Comparison of ENCODE assay signal across 8 cellular contexts in the genomic region with DNA sequence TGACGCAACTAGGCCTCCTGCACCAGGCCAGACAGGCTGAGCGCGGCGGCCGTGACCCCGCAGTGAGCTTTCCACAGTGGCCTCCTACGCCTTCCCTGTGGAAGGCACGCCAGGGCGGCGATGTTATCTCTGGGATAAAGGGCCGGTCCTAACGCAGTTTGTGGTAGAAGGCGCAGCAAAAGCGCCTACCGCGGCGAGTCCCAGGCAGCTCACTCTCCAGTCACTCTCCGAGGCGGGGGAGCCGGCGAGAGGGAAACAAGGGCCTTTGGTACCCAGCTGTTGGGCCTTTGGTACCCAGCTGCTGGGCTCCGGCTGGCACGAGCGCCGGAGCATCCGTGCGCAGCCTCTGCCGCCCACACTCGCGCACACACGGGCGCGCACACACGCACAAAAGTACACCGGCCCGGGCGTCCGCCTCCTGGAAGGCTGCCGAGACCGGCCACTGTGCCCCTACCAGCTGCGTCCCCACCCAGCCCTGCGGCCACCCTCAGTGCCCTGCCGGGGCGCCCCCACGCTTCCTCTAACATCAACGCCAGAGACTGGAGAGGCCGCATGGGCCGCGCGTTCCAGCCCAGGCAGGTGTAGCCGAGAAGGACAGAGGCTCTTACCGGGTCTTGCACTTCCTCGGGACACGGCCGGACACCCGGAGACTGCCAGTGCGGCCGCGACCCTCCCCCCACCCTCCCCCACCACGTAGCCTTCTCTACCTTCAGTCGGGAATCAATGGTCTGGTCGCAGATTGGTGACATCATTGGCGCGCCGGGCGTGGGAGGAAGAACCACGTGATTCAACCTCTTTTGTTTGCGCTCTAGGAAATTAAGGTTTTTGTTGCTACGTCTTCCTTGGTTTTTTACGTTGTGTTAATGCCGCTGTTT. TPM values are rescaled to one million over a fixed set of nuclear protein-coding genes. Genes with fewer than 3 reads are reported as not detected.
DNase-seq lines count a peak whose midpoint lies in the region; ATAC-seq, FAIRE-seq and TF ChIP-seq lines count a peak whose summit lies in the region.

No MANE protein-coding gene starts in this region.

- H3K9ac ChIP-seq in kidney (ENCODE audit: low read length in 2 of 2), result peak overlapping the region; percentile 71 to 72

- no peak for FAIRE-seq in kidney (lab: Jason Lieb, UNC)

- H3K4me3 ChIP-seq in kidney (ENCODE audit: low read length in 2 of 2), result peak overlapping the region; percentile 76 to 97

- peaks cover 0 to 3% of the 10 kb centered on the region in 2 donors for H3K9me3 ChIP-seq in kidney (ENCODE audit: control insufficient read depth in 1 of 2, low read length in 2 of 2)

- H3K27ac ChIP-seq in kidney (ENCODE audit: low read depth in 2 of 2, low read length in 2 of 2), result peak overlapping the region; percentile 88 to 91

- DNase-seq in NCI-H446 treated with DMSO at 0.1 percent for 48 hours (lab: John Stamatoyannopoulos, UW), result peak; percentile 83
- DNase-seq in activated CD4-positive, alpha-beta T cell treated with anti-CD3 and anti-CD28 coated beads for 1 hour, result peak; percentile 89
- peak; percentile 90 for DNase-seq in cerebellar cortex (ENCODE audit: low spot score)
- peak; percentile 94 for DNase-seq in kidney
- peak; percentile 94 for DNase-seq in stimulated activated CD4-positive, alpha-beta T cell treated with anti-CD3 and anti-CD28 coated beads, Interleukin-12 subunit alpha, Interleukin-12 subunit beta, amount 100 ng/mL, for 4 hours

- intact Hi-C loops in kidney (cut with DNase I), result no loop called here

- peak; percentile 62 for ATAC-seq in GM18502 (IDR thresholded peaks at IDR 0.05; ENCODE audit: poor library complexity, unreplicated experiment)
- peak; percentile 61 for ATAC-seq in HG03175 (IDR thresholded peaks at IDR 0.05; ENCODE audit: unreplicated experiment)
- ATAC-seq in GM18858 (IDR thresholded peaks at IDR 0.05; ENCODE audit: unreplicated experiment), result no peak

- H3K4me1 ChIP-seq in kidney (ENCODE audit: control insufficient read depth in 1 of 2, insufficient read depth in 1 of 2, low read depth in 1 of 2, low read length in 2 of 2), result peaks cover 0 to 6% of the 10 kb centered on the region in 2 donors

- no peak for TF ChIP-seq CTCF in kidney (IDR thresholded peaks at IDR 0.05; ENCODE audit: borderline replicate concordance, extremely low read depth, insufficient read depth)

- no peaks in the 10 kb centered on the region for H3K36me3 ChIP-seq in kidney (ENCODE audit: control insufficient read depth in 1 of 2, insufficient read depth in 2 of 2, low read length in 2 of 2)

RNA-seq across cellular contexts. Expression of a gene that starts 19.5 kb away (rescaled TPM):
- 154 TPM for total RNA-seq in kidney
- polyA plus RNA-seq in kidney (ENCODE audit: insufficient read depth, low read depth, low replicate concordance), result 40.3 TPM

RNA-seq across cellular contexts. Expression of a gene that starts 59.9 kb away (rescaled TPM):
- 0.60 TPM for total RNA-seq in kidney
- not detected for polyA plus RNA-seq in kidney (ENCODE audit: insufficient read depth, low read depth, low replicate concordance)
